16 cellular contexts compared by ENCODE assay signal in genomic region chr9:90815944-90816357, GRCh38. TPM values are rescaled to one million over a fixed set of nuclear protein-coding genes. Genes with fewer than 3 reads are reported as not detected.
DNase-seq lines count a peak whose midpoint lies in the region; ATAC-seq, FAIRE-seq and TF ChIP-seq lines count a peak whose summit lies in the region.
"Had no signal": no experiment of that assay in that cellular context is flagged by ENCODE, and none has a peak within 500 bp of the region (broad histone marks: within the 10 kb centered on the region; RNA-seq: fewer than 3 reads in every experiment).

No MANE protein-coding gene starts in this region.

- H3K9me3 Mint-ChIP-seq in natural killer cell treated with Interleukin-12 subunit alpha and Interleukin-12 subunit beta and Interleukin-15 and Interleukin-18, amount 100 ng/mL, for 72 hours, result peaks cover 6% of the 10 kb centered on the region

- H3K27me3 Mint-ChIP-seq in natural killer cell treated with Interleukin-12 subunit alpha and Interleukin-12 subunit beta and Interleukin-15 and Interleukin-18, amount 100 ng/mL, for 72 hours, result no peaks in the 10 kb centered on the region

- POLR2A ChIA-PET in HEK293T (lab: Yijun Ruan, JAX), result no interaction called here

- H3K4me3 ChIP-seq in SU-DHL-6 (ENCODE audit: insufficient read depth, low read length, poor library complexity, severe bottlenecking), result no peak overlapping the region
- H3K4me3 ChIP-seq: lung had no signal

- DNase-seq in GM12891 (ENCODE audit: insufficient read length, low spot score), result no peak
- DNase-seq in HEK293T (ENCODE audit: extremely low spot score), result peak; percentile 1
- DNase-seq in natural killer cell treated with Interleukin-12 subunit alpha and Interleukin-12 subunit beta and Interleukin-15 and Interleukin-18, amount 100 ng/mL, for 72 hours (ENCODE audit: low spot score), result no peak
- DNase-seq in COR-L47 (lab: John Stamatoyannopoulos, UW), result no peak
- no peak for DNase-seq in sciatic nerve (ENCODE audit: low spot score)
- DNase-seq in DMS53 treated with DMSO at 0.1 percent for 48 hours (lab: John Stamatoyannopoulos, UW; ENCODE audit: unreplicated experiment), result no peak
- DNase-seq: DMS53; foreskin keratinocyte; NCI-H1048; NCI-H2227 treated with DMSO at 0.1 percent for 48 hours; stimulated activated naive CD8-positive, alpha-beta T cell treated with anti-CD3 and anti-CD28 coated beads, Interleukin-15, amount 100 ng/mL, for 72 hours had no signal

- no peak for ATAC-seq in natural killer cell treated with Interleukin-12 subunit alpha and Interleukin-12 subunit beta and Interleukin-15 and Interleukin-18, amount 100 ng/mL, for 72 hours
- ATAC-seq in GM18867 (IDR thresholded peaks at IDR 0.05; ENCODE audit: unreplicated experiment) (no peak), sciatic nerve (no peak)
- ATAC-seq: foreskin keratinocyte had no signal

- H3F3A ChIP-seq in SU-DHL-6 (ENCODE audit: insufficient read depth), result peaks cover 18% of the 10 kb centered on the region

- H3K4me2 ChIP-seq in SU-DHL-6 (ENCODE audit: low read depth, low read length, poor library complexity, severe bottlenecking), result peak overlapping the region; percentile 51

- FAIRE-seq in GM12891 (lab: Jason Lieb, UNC), result peak; percentile 20

- CTCF ChIA-PET in HEK293T (lab: Yijun Ruan, JAX), result no interaction called here

- no peak overlapping the region for H2AFZ ChIP-seq in SU-DHL-6 (ENCODE audit: low read depth, low read length, severe bottlenecking)

- H3K9ac ChIP-seq in SU-DHL-6 (ENCODE audit: low read length), result peak overlapping the region; percentile 29

- peak overlapping the region; percentile 76 to 92 for H3K27ac Mint-ChIP-seq in natural killer cell treated with Interleukin-12 subunit alpha and Interleukin-12 subunit beta and Interleukin-15 and Interleukin-18, amount 100 ng/mL, for 72 hours
- H3K27ac Mint-ChIP-seq: activated T-helper 1 cell treated with anti-CD3 and anti-CD28 coated beads, Interleukin-12 subunit alpha, Interleukin-12 subunit beta, Interleukin-2, Interleukin-4 antibody, amounts not matched to agents 30 ng/mL and 10 ng/mL and 1 ng/mL, durations not matched to agents 14 hours and 24 hours and 36 hours; stimulated activated naive CD8-positive, alpha-beta T cell treated with anti-CD3 and anti-CD28 coated beads, Interleukin-15, amount 100 ng/mL, for 72 hours had no signal

- peaks cover 34 to 57% of the 10 kb centered on the region in 2 donors for H3K4me1 Mint-ChIP-seq in natural killer cell treated with Interleukin-12 subunit alpha and Interleukin-12 subunit beta and Interleukin-15 and Interleukin-18, amount 100 ng/mL, for 72 hours (ENCODE audit: low read depth in 2 of 2)

- peaks cover 11% of the 10 kb centered on the region for H3K36me3 Mint-ChIP-seq in natural killer cell treated with Interleukin-12 subunit alpha and Interleukin-12 subunit beta and Interleukin-15 and Interleukin-18, amount 100 ng/mL, for 72 hours

- no peaks in the 10 kb centered on the region for H3K9me3 ChIP-seq in SU-DHL-6 (ENCODE audit: insufficient read depth, low read length)

- no peak for TF ChIP-seq CTCF in SU-DHL-6 (IDR thresholded peaks at IDR 0.05; ENCODE audit: insufficient read depth, low read length, poor library complexity, severe bottlenecking)

- H3K79me2 ChIP-seq in SU-DHL-6 (ENCODE audit: insufficient read depth, low read length), result peaks cover 60% of the 10 kb centered on the region

- no peak for TF ChIP-seq POLR2A in GM12891 (IDR thresholded peaks at IDR 0.05; ENCODE audit: low read depth, low read length)

- intact Hi-C loops in sciatic nerve (cut with DNase I), result no loop called here

- H3K27me3 ChIP-seq in SU-DHL-6 (ENCODE audit: low read length), result no peaks in the 10 kb centered on the region
- H3K27me3 ChIP-seq: foreskin keratinocyte had no signal

- peak overlapping the region; percentile 70 for H3K4me3 Mint-ChIP-seq in natural killer cell treated with Interleukin-12 subunit alpha and Interleukin-12 subunit beta and Interleukin-15 and Interleukin-18, amount 100 ng/mL, for 72 hours
- H3K4me3 Mint-ChIP-seq: activated T-helper 1 cell treated with anti-CD3 and anti-CD28 coated beads, Interleukin-12 subunit alpha, Interleukin-12 subunit beta, Interleukin-2, Interleukin-4 antibody, amounts not matched to agents 30 ng/mL and 10 ng/mL and 1 ng/mL, durations not matched to agents 14 hours and 24 hours and 36 hours had no signal

- H4K20me1 ChIP-seq in SU-DHL-6 (ENCODE audit: low read depth, low read length), result no peaks in the 10 kb centered on the region

- H3K36me3 ChIP-seq in SU-DHL-6 (ENCODE audit: low read length), result 0 out of 2 replicates have a peak, but pooled peaks cover 10% of the 10 kb centered on the region

- H3K9me2 ChIP-seq in SU-DHL-6 (replicated peaks; ENCODE audit: insufficient read depth, low read length), result no peaks in the 10 kb centered on the region

- H3K27ac ChIP-seq in SU-DHL-6 (ENCODE audit: low read depth, low read length), result peak overlapping the region; percentile 79
- H3K27ac ChIP-seq: foreskin keratinocyte had no signal

TF ChIP-seq in GM12891, 5 proteins besides CTCF, POLR2A, EP300 and RAD21:
- TF ChIP-seq TAF1 (IDR thresholded peaks at IDR 0.05; ENCODE audit: low read depth, low read length) (no peak), PAX5 (IDR thresholded peaks at IDR 0.05; ENCODE audit: insufficient read depth, low read length, severe bottlenecking) (no peak)
TF ChIP-seq in GM12891: peak in this region for 0.

TF ChIP-seq in HEK293T, 16 proteins besides CTCF, POLR2A, EP300 and RAD21:
- TF ChIP-seq L3MBTL2 (conservative IDR thresholded peaks at IDR 0.05) (no peak), PKNOX1 (IDR thresholded peaks at IDR 0.05) (no peak), LEF1 (IDR thresholded peaks at IDR 0.05; ENCODE audit: borderline replicate concordance) (no peak), FOXA1 (IDR thresholded peaks at IDR 0.05) (no peak), ELF4 (IDR thresholded peaks at IDR 0.05) (no peak), NFRKB (IDR thresholded peaks at IDR 0.05) (no peak), BHLHE40 (IDR thresholded peaks at IDR 0.05; ENCODE audit: borderline replicate concordance) (no peak), TARDBP (IDR thresholded peaks at IDR 0.05) (no peak), ARNT (IDR thresholded peaks at IDR 0.05) (no peak), ZNF384 (IDR thresholded peaks at IDR 0.05) (no peak), SP1 (IDR thresholded peaks at IDR 0.05) (no peak), HDGF (IDR thresholded peaks at IDR 0.05; ENCODE audit: borderline replicate concordance) (no peak), FOXK2 (IDR thresholded peaks at IDR 0.05) (no peak), SUZ12 (IDR thresholded peaks at IDR 0.05) (no peak), FOXM1 (IDR thresholded peaks at IDR 0.05; ENCODE audit: borderline replicate concordance) (no peak), CTBP1 (IDR thresholded peaks at IDR 0.05; ENCODE audit: borderline replicate concordance) (no peak)

RNA-seq across cellular contexts. Expression of gene SYK, which starts 14.3 kb away (rescaled TPM):
- polyA plus RNA-seq in GM12891 (2012; ENCODE audit: low read depth, missing spikeins), result 21.7 TPM
- total RNA-seq in natural killer cell treated with Interleukin-12 subunit alpha and Interleukin-12 subunit beta and Interleukin-15 and Interleukin-18, amount 100 ng/mL, for 72 hours, result 10 to 100 TPM; 25.8 to 53.0 TPM
- 25.6 TPM for total RNA-seq in sciatic nerve
- total RNA-seq: osteoblast had no signal
